In genomic region chr1:29986986-29987385, GRCh38 we compare ENCODE assay signal across 1 cellular context.
TF ChIP-seq lines count a peak whose summit lies in the region.

No MANE protein-coding gene starts in this region.

TF ChIP-seq in WTC11, 78 proteins besides CTCF, POLR2A, EP300 and RAD21 (continued from another document):
- TF ChIP-seq SMAD3 (CRISPR knock-in tag; IDR thresholded peaks at IDR 0.05; ENCODE audit: borderline replicate concordance) (no peak), ZNF121 (CRISPR knock-in tag; IDR thresholded peaks at IDR 0.05) (no peak), SMAD4 (CRISPR knock-in tag; IDR thresholded peaks at IDR 0.05) (no peak)
- TF ChIP-seq, protein P1, sequence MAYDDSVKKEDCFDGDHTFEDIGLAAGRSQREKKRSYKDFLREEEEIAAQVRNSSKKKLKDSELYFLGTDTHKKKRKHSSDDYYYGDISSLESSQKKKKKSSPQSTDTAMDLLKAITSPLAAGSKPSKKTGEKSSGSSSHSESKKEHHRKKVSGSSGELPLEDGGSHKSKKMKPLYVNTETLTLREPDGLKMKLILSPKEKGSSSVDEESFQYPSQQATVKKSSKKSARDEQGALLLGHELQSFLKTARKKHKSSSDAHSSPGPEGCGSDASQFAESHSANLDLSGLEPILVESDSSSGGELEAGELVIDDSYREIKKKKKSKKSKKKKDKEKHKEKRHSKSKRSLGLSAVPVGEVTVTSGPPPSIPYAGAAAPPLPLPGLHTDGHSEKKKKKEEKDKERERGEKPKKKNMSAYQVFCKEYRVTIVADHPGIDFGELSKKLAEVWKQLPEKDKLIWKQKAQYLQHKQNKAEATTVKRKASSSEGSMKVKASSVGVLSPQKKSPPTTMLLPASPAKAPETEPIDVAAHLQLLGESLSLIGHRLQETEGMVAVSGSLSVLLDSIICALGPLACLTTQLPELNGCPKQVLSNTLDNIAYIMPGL (CRISPR knock-in tag; IDR thresholded peaks at IDR 0.05): no peak
TF ChIP-seq in WTC11: peak in this region for 0.
